8 cellular contexts compared by ENCODE assay signal in genomic region chr17:60102632-60103047, GRCh38. TPM values are rescaled to one million over a fixed set of nuclear protein-coding genes. Genes with fewer than 3 reads are reported as not detected.
A peak's percentile ranks its signal among the peaks of the same experiment; 100 is the strongest.
DNase-seq lines count a peak whose midpoint lies in the region; ATAC-seq and TF ChIP-seq lines count a peak whose summit lies in the region.

No MANE protein-coding gene starts in this region.

- peaks cover 3% of the 10 kb centered on the region for H3K4me1 ChIP-seq in CD4-positive, alpha-beta memory T cell (ENCODE audit: insufficient read depth, low read length)

- H3K9me3 Mint-ChIP-seq in CD4-positive, alpha-beta memory T cell, result no peaks in the 10 kb centered on the region
- H3K9me3 Mint-ChIP-seq in activated CD4-positive, alpha-beta memory T cell treated with anti-CD3 and anti-CD28 coated beads, Interleukin-2, amount 10 ng/mL, durations not matched to agents 7 days and 5 days, result no peaks in the 10 kb centered on the region

- no peaks in the 10 kb centered on the region for H3K27me3 ChIP-seq in CD4-positive, alpha-beta memory T cell (ENCODE audit: insufficient read depth, low read length)

- no peak overlapping the region for H3K27ac ChIP-seq in CD4-positive, alpha-beta memory T cell (ENCODE audit: low read depth, low read length)

- peak overlapping the region; percentile 39 to 82 (median 76) for H3K4me3 Mint-ChIP-seq in CD4-positive, alpha-beta memory T cell
- H3K4me3 Mint-ChIP-seq in activated CD4-positive, alpha-beta memory T cell treated with anti-CD3 and anti-CD28 coated beads, Interleukin-2, amount 10 ng/mL, durations not matched to agents 7 days and 5 days, result peak overlapping the region; percentile 59

- no peak overlapping the region for H3K27ac Mint-ChIP-seq in CD4-positive, alpha-beta memory T cell
- H3K27ac Mint-ChIP-seq in activated CD4-positive, alpha-beta memory T cell treated with anti-CD3 and anti-CD28 coated beads, Interleukin-2, amount 10 ng/mL, durations not matched to agents 7 days and 5 days, result no peak overlapping the region

- H3K36me3 Mint-ChIP-seq in CD4-positive, alpha-beta memory T cell, result no peaks in the 10 kb centered on the region
- H3K36me3 Mint-ChIP-seq in activated CD4-positive, alpha-beta memory T cell treated with anti-CD3 and anti-CD28 coated beads, Interleukin-2, amount 10 ng/mL, durations not matched to agents 7 days and 5 days (ENCODE audit: low read depth), result peaks cover 2% of the 10 kb centered on the region

- no peak overlapping the region for H3K4me3 ChIP-seq in CD4-positive, alpha-beta memory T cell (ENCODE audit: low read length in 2 of 2)
- H3K4me3 ChIP-seq in fibroblast of the aortic adventitia (ENCODE audit: low read depth, low read length), result peak overlapping the region; percentile 45

- CTCF ChIA-PET in CD4-positive, alpha-beta memory T cell (lab: Charles Lee; ENCODE audit: partially characterized antibody), result no interaction called here
- CTCF ChIA-PET in activated CD4-positive, alpha-beta memory T cell treated with anti-CD3 and anti-CD28 coated beads, Interleukin-2, amount 10 ng/mL, durations not matched to agents 7 days and 5 days (lab: Charles Lee), result interaction anchor here (0.6 kb wide), 1 partner anchor 467 kb away, joined by 3 read pairs; no protein-coding TSS in a partner anchor

- H3K27me3 Mint-ChIP-seq in CD4-positive, alpha-beta memory T cell, result peaks cover 18 to 31% of the 10 kb centered on the region in 2 donors
- H3K27me3 Mint-ChIP-seq in activated CD4-positive, alpha-beta memory T cell treated with anti-CD3 and anti-CD28 coated beads, Interleukin-2, amount 10 ng/mL, durations not matched to agents 7 days and 5 days, result peaks cover 38% of the 10 kb centered on the region

- intact Hi-C loops in CD4-positive, alpha-beta memory T cell (cut with micrococcal nuclease), result loop anchor here (10.0 kb wide), 1 partner anchor 188 kb away; no protein-coding TSS in a partner anchor

- DNase-seq in CD4-positive, alpha-beta memory T cell, result peak in 3 of 5 donors; percentile 3 to 19 (median 18)
- DNase-seq in activated CD4-positive, alpha-beta memory T cell treated with anti-CD3 and anti-CD28 coated beads, Interleukin-2, amount 10 ng/mL, durations not matched to agents 7 days and 5 days, result peak; percentile 29
- DNase-seq in fibroblast of the aortic adventitia (ENCODE audit: low read depth), result peak; percentile 45
- DNase-seq in stimulated activated CD4-positive, alpha-beta T cell treated with anti-CD3 and anti-CD28 coated beads, Interleukin-15, amount 100 ng/mL, for 24 hours, result peak; percentile 51

- no peak for TF ChIP-seq CTCF in fibroblast of the aortic adventitia (IDR thresholded peaks at IDR 0.05; ENCODE audit: insufficient read depth, low read length)

- H3K36me3 ChIP-seq in CD4-positive, alpha-beta memory T cell (ENCODE audit: insufficient read depth, low read length), result no peaks in the 10 kb centered on the region

- POLR2A ChIA-PET in CD4-positive, alpha-beta memory T cell (lab: Charles Lee; ENCODE audit: partially characterized antibody), result no interaction called here
- POLR2A ChIA-PET in activated CD4-positive, alpha-beta memory T cell treated with anti-CD3 and anti-CD28 coated beads, Interleukin-2, amount 10 ng/mL, durations not matched to agents 7 days and 5 days (lab: Charles Lee), result interaction anchor here (1.2 kb wide), 1 partner anchor 10 kb away, joined by 3 read pairs; no protein-coding TSS in a partner anchor

- ATAC-seq in HG03460 (IDR thresholded peaks at IDR 0.05; ENCODE audit: unreplicated experiment) (peak; percentile 59), HG03439 (IDR thresholded peaks at IDR 0.05; ENCODE audit: unreplicated experiment) (no peak), GM21825 (IDR thresholded peaks at IDR 0.05; ENCODE audit: unreplicated experiment) (no peak), GM19467 (IDR thresholded peaks at IDR 0.05; ENCODE audit: unreplicated experiment) (no peak)

- peaks cover 4 to 10% (median 8%) of the 10 kb centered on the region in 4 donors for H3K4me1 Mint-ChIP-seq in CD4-positive, alpha-beta memory T cell
- peaks cover 15% of the 10 kb centered on the region for H3K4me1 Mint-ChIP-seq in activated CD4-positive, alpha-beta memory T cell treated with anti-CD3 and anti-CD28 coated beads, Interleukin-2, amount 10 ng/mL, durations not matched to agents 7 days and 5 days

- H3K9me3 ChIP-seq in CD4-positive, alpha-beta memory T cell (ENCODE audit: control insufficient read depth in 1 of 2, low read length in 2 of 2), result no peaks in the 10 kb centered on the region

RNA-seq across cellular contexts. Expression of gene HEATR6, which starts 23.9 kb away (rescaled TPM):
- total RNA-seq in CD4-positive, alpha-beta memory T cell, result 10 to 100 TPM; 18.7 to 23.5 TPM
- 10 to 100 TPM; 10.5 to 16.5 TPM for polyA plus RNA-seq in CD4-positive, alpha-beta memory T cell
- 10 to 100 TPM; 26.0 to 29.0 TPM for total RNA-seq in activated CD4-positive, alpha-beta memory T cell treated with anti-CD3 and anti-CD28 coated beads, Interleukin-2, amount 10 ng/mL, durations not matched to agents 7 days and 5 days
- total RNA-seq in fibroblast of the aortic adventitia (ENCODE audit: low replicate concordance), result 15.0 and 27.3 TPM in 2 replicates

RNA-seq across cellular contexts. Expression of gene CA4, which starts 47.1 kb away (rescaled TPM):
- total RNA-seq in CD4-positive, alpha-beta memory T cell, result not detected
- not detected for polyA plus RNA-seq in CD4-positive, alpha-beta memory T cell
- total RNA-seq in activated CD4-positive, alpha-beta memory T cell treated with anti-CD3 and anti-CD28 coated beads, Interleukin-2, amount 10 ng/mL, durations not matched to agents 7 days and 5 days, result not detected
- total RNA-seq in fibroblast of the aortic adventitia (ENCODE audit: low replicate concordance), result not detected in 2 replicates
